Comparison of ENCODE assay signal across 13 cellular contexts in genomic region chr5:134275822-134276221, GRCh38. TPM values are rescaled to one million over a fixed set of nuclear protein-coding genes. Genes with fewer than 3 reads are reported as not detected.
A peak's percentile ranks its signal among the peaks of the same experiment; 100 is the strongest.
DNase-seq lines count a peak whose midpoint lies in the region; ATAC-seq and TF ChIP-seq lines count a peak whose summit lies in the region.
"Had no signal": no experiment of that assay in that cellular context is flagged by ENCODE, and none has a peak within 500 bp of the region (broad histone marks: within the 10 kb centered on the region; RNA-seq: fewer than 3 reads in every experiment).

No MANE protein-coding gene starts in this region.

- ATAC-seq in HG02610 (IDR thresholded peaks at IDR 0.05; ENCODE audit: unreplicated experiment) (peak; percentile 87), lower lobe of right lung (no peak)
- ATAC-seq: A549, PC-3 had no signal

- H3K36me3 ChIP-seq in lower lobe of right lung: no peaks in the 10 kb centered on the region
- H3K36me3 ChIP-seq: thoracic aorta had no signal

- DNase-seq in NCI-H510A treated with DMSO at 0.1 percent for 48 hours (lab: John Stamatoyannopoulos, UW): peak; percentile 60
- no peak for DNase-seq in NCI-H510A (lab: John Stamatoyannopoulos, UW)
- peak; percentile 25 for DNase-seq in M059J (ENCODE audit: low read depth)
- peak; percentile 43 for DNase-seq in left kidney (ENCODE audit: low read depth, low spot score)
- DNase-seq in activated naive CD4-positive, alpha-beta T cell (lab: John Stamatoyannopoulos, UW): no peak
- no peak for DNase-seq in ureter (ENCODE audit: low spot score)
- DNase-seq in lower lobe of right lung: no peak
- DNase-seq: activated CD4-positive, CD25-positive, alpha-beta regulatory T cell treated with anti-CD3 and anti-CD28 coated beads, Interleukin-2, amount 50 U/mL, for 72 hours; aorta; PC-3 had no signal

- intact Hi-C loops in lower lobe of right lung (cut with DNase I): no loop called here

- H3K4me1 ChIP-seq in lower lobe of right lung: no peaks in the 10 kb centered on the region

- peaks cover 7% of the 10 kb centered on the region for H3K9me3 ChIP-seq in lower lobe of right lung
- H3K9me3 ChIP-seq: thoracic aorta had no signal

- no peaks in the 10 kb centered on the region for H3K27me3 ChIP-seq in lower lobe of right lung (ENCODE audit: low read depth)

- H3K4me3 ChIP-seq in lower lobe of right lung: no peak overlapping the region
- H3K4me3 ChIP-seq: A549, thoracic aorta had no signal

- H3K27ac ChIP-seq in lower lobe of right lung: no peak overlapping the region
- H3K27ac ChIP-seq: A549, thoracic aorta had no signal

- no peak for TF ChIP-seq CTCF in lower lobe of right lung (IDR thresholded peaks at IDR 0.05)

RNA-seq across cellular contexts. Expression of gene PPP2CA, which starts 49.9 kb away (rescaled TPM):
- 233 and 257 TPM in 2 replicates for total RNA-seq in M059J (2014; rRNA removed; shearing (Covaris generic))
- total RNA-seq in ureter (110 TPM), lower lobe of right lung (96.9 TPM)

Comparison
In these comparisons a context has a peak if more than half of its experiments do, and no peak if none do; other contexts are left out.
1. DNase-seq: peak in NCI-H510A treated with DMSO at 0.1 percent for 48 hours (single experiment), M059J (single experiment) and left kidney (single experiment); none in NCI-H510A (single experiment), activated naive CD4-positive, alpha-beta T cell (0 of 4), ureter (single experiment) and lower lobe of right lung (single experiment).